In genomic region chr9:32782476-32783167, GRCh38 we compare ENCODE assay signal across 18 cellular contexts. TPM values are rescaled to one million over a fixed set of nuclear protein-coding genes. Genes with fewer than 3 reads are reported as not detected.
DNase-seq lines count a peak whose midpoint lies in the region; ATAC-seq, FAIRE-seq and TF ChIP-seq lines count a peak whose summit lies in the region.
"Had no signal": no experiment of that assay in that cellular context is flagged by ENCODE, and none has a peak within 500 bp of the region (broad histone marks: within the 10 kb centered on the region; RNA-seq: fewer than 3 reads in every experiment).

No MANE protein-coding gene starts in this region.

- H4K8ac ChIP-seq in H9 (replicated peaks; ENCODE audit: insufficient read length, low read depth, low read length) (no peak overlapping the region), H1 (ENCODE audit: extremely low read depth, insufficient read depth, low read length) (peak overlapping the region; percentile 63; the same call in 1 of the 2 replicates)

- no peak overlapping the region for H2AFZ ChIP-seq in H9 (ENCODE audit: low read length)
- peak overlapping the region; percentile 65 for H2AFZ ChIP-seq in H1 (ENCODE audit: low read length)

- H3K4me3 ChIP-seq in A673 (ENCODE audit: low read depth, low read length, poor library complexity, severe bottlenecking) (peak overlapping the region; percentile 27), H1 (ENCODE audit: extremely low read depth in 1 of 4, insufficient read depth in 2 of 4, low read depth in 3 of 4, low read length in 4 of 4) (peak overlapping the region; percentile 41 to 78 (median 64))
- H3K4me3 ChIP-seq: BLaER1 had no signal

- H3K4ac ChIP-seq in H9 (ENCODE audit: low read depth, low read length) = no peak overlapping the region
- H3K4ac ChIP-seq in H1 (replicated peaks; ENCODE audit: insufficient read length, low read depth, low read length) = no peak overlapping the region

- no peak overlapping the region for H3K18ac ChIP-seq in H9 (ENCODE audit: insufficient read length, low read depth, low read length)
- no peak overlapping the region for H3K18ac ChIP-seq in H1 (ENCODE audit: extremely low read depth, low read length)

- BruUV-seq in A673 (replicated peaks; lab: Mats Ljungman, UMichigan) = no TSS peak

- no peaks in the 10 kb centered on the region for H3K79me2 ChIP-seq in H9 (ENCODE audit: insufficient read depth, low read length)
- H3K79me2 ChIP-seq in H1 (ENCODE audit: control insufficient read depth in 1 of 2, insufficient read depth in 2 of 2, low read length in 2 of 2) = no peaks in the 10 kb centered on the region

- H3K9ac ChIP-seq in H9 (ENCODE audit: extremely low read depth, insufficient read length, low read length) (no peak overlapping the region), H1 (replicated peaks in 1 of 4; ENCODE audit: extremely low read depth in 1 of 4, low read depth in 3 of 4, low read length in 3 of 4) (no peak overlapping the region)
- H3K9ac ChIP-seq: BLaER1 had no signal

- POLR2A ChIA-PET in A673 (lab: Charles Lee; ENCODE audit: low non-redundant PET) = no interaction called here
- POLR2A ChIA-PET in H1 (lab: Charles Lee; ENCODE audit: partially characterized antibody) = interaction anchor here (1.0 to 1.1 kb wide), 2 partner anchors 219 to 242 kb away, joined by 3 to 4 read pairs; partner anchors contain the start of genes APTX and DNAJA1

- no peaks in the 10 kb centered on the region for H3K4me1 ChIP-seq in A673 (ENCODE audit: insufficient read depth, low read length, poor library complexity, severe bottlenecking)
- H3K4me1 ChIP-seq in H9 (ENCODE audit: insufficient read depth, low read length) = no peaks in the 10 kb centered on the region
- H3K4me1 ChIP-seq in H1 (replicated peaks in 1 of 4; ENCODE audit: control insufficient read depth in 3 of 4, insufficient read depth in 4 of 4, low read length in 3 of 4) = peaks cover 0 to 5% (median 2%) of the 10 kb centered on the region in 4 experiments; a peak in 4 of 7 replicates
- H3K4me1 ChIP-seq: BLaER1 had no signal

- intact Hi-C loops in A673 (cut with micrococcal nuclease; ENCODE audit: unreplicated experiment) = no loop called here

- H4K20me1 ChIP-seq in H9 (ENCODE audit: control insufficient read depth, insufficient read depth, insufficient read length) (no peaks in the 10 kb centered on the region), H1 (replicated peaks in 1 of 2; ENCODE audit: control insufficient read depth in 1 of 2, insufficient read depth in 2 of 2, low read length in 2 of 2) (no peaks in the 10 kb centered on the region)
- H4K20me1 ChIP-seq: BLaER1 had no signal

- no peak overlapping the region for H3K23ac ChIP-seq in H9 (ENCODE audit: insufficient read length, low read depth, low read length)
- no peak overlapping the region for H3K23ac ChIP-seq in H1 (ENCODE audit: insufficient read length)

- ATAC-seq in HG02870 (IDR thresholded peaks at IDR 0.05; ENCODE audit: unreplicated experiment) = no peak
- ATAC-seq: activated T-cell treated with anti-CD3 and anti-CD28 coated beads, Interleukin-2, amount 50 U/mL, for 4 hours had no signal

- H3K56ac ChIP-seq in H9 (ENCODE audit: insufficient read length, low read depth, low read length) (no peak overlapping the region), H1 (replicated peaks; ENCODE audit: insufficient read length, low read depth, low read length) (no peak overlapping the region)

- H2BK5ac ChIP-seq in H9 (ENCODE audit: insufficient read length, low read length) (no peak overlapping the region), H1 (ENCODE audit: low read depth, low read length) (no peak overlapping the region)

- no peak overlapping the region for H4K91ac ChIP-seq in H9 (ENCODE audit: insufficient read length, low read depth, low read length)
- H4K91ac ChIP-seq in H1 (replicated peaks; ENCODE audit: insufficient read length, low read length) = no peak overlapping the region

- H2BK12ac ChIP-seq in H9 (ENCODE audit: insufficient read length, low read depth, low read length) = no peak overlapping the region
- no peak overlapping the region; the same call in 1 of the 2 replicates for H2BK12ac ChIP-seq in H1 (ENCODE audit: low read depth, low read length)

- no peak overlapping the region for H3K27ac ChIP-seq in A673 (ENCODE audit: low read depth, low read length, poor library complexity, severe bottlenecking)
- H3K27ac ChIP-seq in H9 (ENCODE audit: insufficient read length, low read depth, low read length) = no peak overlapping the region
- H3K27ac ChIP-seq in H1 (ENCODE audit: low read depth, low read length) = no peak overlapping the region
- H3K27ac ChIP-seq: BLaER1, brain microvascular endothelial cell, heart right ventricle had no signal

- H3K36me3 Mint-ChIP-seq in H9 (ENCODE audit: insufficient read depth in 1 of 3, low read depth in 3 of 3) (no peaks in the 10 kb centered on the region; a peak in 1 of 7 replicates), neural crest cell (ENCODE audit: low read depth) (no peaks in the 10 kb centered on the region)

- no peak for TF ChIP-seq POLR2A in H1 (IDR thresholded peaks at IDR 0.05; ENCODE audit: control extremely low read depth in 1 of 2, low read depth in 2 of 2, low read length in 2 of 2)

- no peak for TF ChIP-seq RAD21 in H1 (IDR thresholded peaks at IDR 0.05 in 1 of 2, conservative IDR thresholded peaks at IDR 0.05 in 1 of 2; ENCODE audit: low read depth in 2 of 2, low read length in 2 of 2)

- H2BK20ac ChIP-seq in H9 (ENCODE audit: low read depth, low read length, poor library complexity, severe bottlenecking) = no peak overlapping the region
- H2BK20ac ChIP-seq in H1 (ENCODE audit: low read length) = no peak overlapping the region

- H3K4me2 ChIP-seq in H9 (ENCODE audit: insufficient read depth, insufficient read length, low read length) (peak overlapping the region; percentile 64), H1 (ENCODE audit: insufficient read depth in 1 of 2, low read depth in 2 of 2, low read length in 2 of 2) (peak overlapping the region; percentile 68 to 77)
- H3K4me2 ChIP-seq: BLaER1 had no signal

- H3K4me1 Mint-ChIP-seq in H9 = peaks cover 6 to 8% of the 10 kb centered on the region in 2 experiments
- peaks cover 5% of the 10 kb centered on the region for H3K4me1 Mint-ChIP-seq in neural crest cell

- H3K27ac Mint-ChIP-seq in H9 = no peak overlapping the region
- H3K27ac Mint-ChIP-seq in neural crest cell (ENCODE audit: unreplicated experiment) = no peak overlapping the region
- H3K27ac Mint-ChIP-seq: stimulated activated naive CD8-positive, alpha-beta T cell treated with anti-CD3 and anti-CD28 coated beads, Interleukin-15, Interleukin-2, amounts not matched to agents 100 ng/mL and 50 ng/mL, for 24 hours had no signal

- H3K4me3 Mint-ChIP-seq in H9 (peak overlapping the region; percentile 75 to 79), neural crest cell (peak overlapping the region; percentile 81)
- H3K4me3 Mint-ChIP-seq: activated T-cell treated with anti-CD3 and anti-CD28 coated beads, Interleukin-2, amount 50 U/mL, for 4 hours; stimulated activated naive CD8-positive, alpha-beta T cell treated with anti-CD3 and anti-CD28 coated beads, Interleukin-15, Interleukin-2, amounts not matched to agents 100 ng/mL and 50 ng/mL, for 24 hours had no signal

- TF ChIP-seq CTCF in A673 (conservative IDR thresholded peaks at IDR 0.05; ENCODE audit: low read depth, low read length) (no peak), H9 (conservative IDR thresholded peaks at IDR 0.05) (no peak), H1 (IDR thresholded peaks at IDR 0.05; ENCODE audit: control extremely low read depth in 1 of 3, insufficient read depth in 1 of 3, low read depth in 1 of 3, low read length in 3 of 3) (no peak), neural crest cell (conservative IDR thresholded peaks at IDR 0.05) (no peak)

- H2AK5ac ChIP-seq in H9 (ENCODE audit: insufficient read length, low read length) (no peak overlapping the region), H1 (ENCODE audit: low read depth, low read length) (no peak overlapping the region)

- FAIRE-seq in H1 (lab: Jason Lieb, UNC) = no peak

- H3K27me3 ChIP-seq in A673 (replicated peaks; ENCODE audit: insufficient read depth, low read depth, low read length, poor library complexity) = peaks cover 99% of the 10 kb centered on the region
- peaks cover 16% of the 10 kb centered on the region; the same call in 1 of the 2 replicates for H3K27me3 ChIP-seq in H9 (ENCODE audit: insufficient read depth, low read length)
- H3K27me3 ChIP-seq in H1 (replicated peaks in 1 of 4; ENCODE audit: control insufficient read depth in 3 of 4, extremely low read depth in 1 of 4, insufficient read depth in 3 of 4, low read length in 3 of 4) = peaks cover 7 to 40% (median 29%) of the 10 kb centered on the region in 4 experiments
- H3K27me3 ChIP-seq: BLaER1 had no signal

- H2BK120ac ChIP-seq in H9 (ENCODE audit: low read depth, low read length, poor library complexity, severe bottlenecking) (no peak overlapping the region), H1 (replicated peaks; ENCODE audit: low read depth, low read length) (no peak overlapping the region)

- CTCF ChIA-PET in A673 (lab: Charles Lee) = no interaction called here
- CTCF ChIA-PET in H1 (lab: Charles Lee; ENCODE audit: partially characterized antibody) = interaction anchor here (0.9 to 2.8 kb wide), 7 partner anchors 22 to 216 kb away, joined by 3 to 10 read pairs (median 3); no protein-coding TSS in a partner anchor

- peaks cover 0 to 6% of the 10 kb centered on the region in 2 experiments; a peak in 2 of 5 replicates for H3K9me3 Mint-ChIP-seq in H9
- H3K9me3 Mint-ChIP-seq in neural crest cell = no peaks in the 10 kb centered on the region

- H3K14ac ChIP-seq in H9 (ENCODE audit: insufficient read depth, low read length) (no peak overlapping the region), H1 (ENCODE audit: insufficient read length) (no peak overlapping the region)

- H3K9me3 ChIP-seq in A673 (ENCODE audit: low read depth, low read length, poor library complexity, severe bottlenecking) = no peaks in the 10 kb centered on the region
- H3K9me3 ChIP-seq in H9 (ENCODE audit: control insufficient read depth, low read depth, low read length) = no peaks in the 10 kb centered on the region
- no peaks in the 10 kb centered on the region for H3K9me3 ChIP-seq in H1 (ENCODE audit: insufficient read depth in 2 of 2, low read depth in 1 of 2, low read length in 1 of 2)
- H3K9me3 ChIP-seq: heart right ventricle had no signal

- H3K79me1 ChIP-seq in H9 (ENCODE audit: insufficient read depth, low read depth, low read length, poor library complexity, severe bottlenecking) (no peaks in the 10 kb centered on the region), H1 (ENCODE audit: low read depth, low read length) (no peaks in the 10 kb centered on the region)

- no peak for TF ChIP-seq EP300 in H1 (IDR thresholded peaks at IDR 0.05; ENCODE audit: borderline replicate concordance in 1 of 2, low read depth in 2 of 2, low read length in 2 of 2)

- no CpG with 5 or more reads among the region's 45 CpGs for WGBS in H9 (ENCODE audit: extremely low coverage, insufficient read length, low lambda C conversion rate)
- 4% methylated on average over 28 of the region's 45 CpGs; no CpG with 5 or more reads in 1 of the 2 experiments for WGBS in H1 (ENCODE audit: extremely low coverage in 1 of 2, insufficient coverage in 1 of 2, insufficient read length in 1 of 2, insufficient replicate concordance in 2 of 2, low coverage in 1 of 2, low lambda C conversion rate in 2 of 2, missing lambda C conversion rate in 1 of 2), 2 experiments

- H3K23me2 ChIP-seq in H9 (ENCODE audit: insufficient read length, low read depth, low read length, poor library complexity, severe bottlenecking) = peaks cover 17% of the 10 kb centered on the region
- peaks cover 11% of the 10 kb centered on the region; the same call in 1 of the 2 replicates for H3K23me2 ChIP-seq in H1 (ENCODE audit: low read depth, low read length)

- H3K36me3 ChIP-seq in A673 (ENCODE audit: insufficient read depth, low read length, poor library complexity, severe bottlenecking) (no peaks in the 10 kb centered on the region), H1 (ENCODE audit: control insufficient read depth in 2 of 4, insufficient read depth in 4 of 4, low read length in 3 of 4) (no peaks in the 10 kb centered on the region)
- H3K36me3 ChIP-seq: BLaER1, brain microvascular endothelial cell, heart right ventricle had no signal

- H3T11ph ChIP-seq in H9 (ENCODE audit: low read length) = no peak overlapping the region

- no peak overlapping the region for H4K5ac ChIP-seq in H9 (ENCODE audit: insufficient read length, low read depth, low read length)
- no peak overlapping the region for H4K5ac ChIP-seq in H1 (ENCODE audit: insufficient read length, low read depth, low read length)

- H3K27me3 Mint-ChIP-seq in H9 (ENCODE audit: low read depth) = peaks cover 95% of the 10 kb centered on the region
- peaks cover 95% of the 10 kb centered on the region for H3K27me3 Mint-ChIP-seq in neural crest cell (ENCODE audit: low read depth)

- DNase-seq in A673 (ENCODE audit: low spot score) (no peak), H9 (peak; percentile 44), H1 (ENCODE audit: low read depth in 1 of 2, low spot score in 2 of 2) (peak in 1 of 2 experiments; percentile 78), neural crest cell (ENCODE audit: low read depth, low spot score) (peak; percentile 5), NCI-H82 treated with DMSO at 0.1 percent for 48 hours (lab: John Stamatoyannopoulos, UW; ENCODE audit: unreplicated experiment) (no peak)
- no peak for DNase-seq in central memory CD4-positive, alpha-beta T cell
- no peak for DNase-seq in stimulated activated CD8-positive, alpha-beta memory T cell treated with anti-CD3 and anti-CD28 coated beads, Interleukin-4, amount 100 ng/mL, for 48 hours
- DNase-seq: activated CD4-positive, alpha-beta T cell treated with anti-CD3 and anti-CD28 coated beads for 4 hours; activated T-cell treated with anti-CD3 and anti-CD28 coated beads, Interleukin-2, amount 50 U/mL, for 4 hours; brain microvascular endothelial cell; heart right ventricle; stimulated activated CD4-positive, alpha-beta T cell treated with anti-CD3 and anti-CD28 coated beads, Interleukin-4, amount 100 ng/mL, for 1 hour had no signal

- H2BK15ac ChIP-seq in H9 (ENCODE audit: low read depth, low read length) (no peak overlapping the region), H1 (ENCODE audit: low read length) (0 out of 2 replicates have a peak overlapping the region, but pooled peaks have one; percentile 37)

RNA-seq across cellular contexts. Expression of gene TMEM215, which starts 0.7 kb away (rescaled TPM):
- total RNA-seq in A673 (2021) = not detected in 2 replicates
- total RNA-seq in H9 (2021) = 0.28 and 0.33 TPM in 2 replicates
- total RNA-seq in H1 (2021; fragmentation: NEBNext Ultra II Directional; extraction: Animal tissue kit (Norgen Biotek cat#: 25700)) = 0.36 and 0.67 TPM in 2 replicates
- 0.27 and 0.33 TPM in 2 replicates for polyA plus RNA-seq in H1 (2011; rRNA removed)
- polyA plus RNA-seq in H1 (2011; cell fraction: cytosol; rRNA removed) = 0.27 TPM
- 0.53 TPM for polyA plus RNA-seq in H1 (2011; cell fraction: nucleus; rRNA removed)
- polyA plus RNA-seq in H1 (2012, experiment 1 of 2) = 0.31 to 0.51 TPM (median 0.38 TPM) in 4 replicates
- polyA plus RNA-seq in H1 (2012, experiment 2 of 2) = 0.10 TPM
- polyA plus RNA-seq in H1 (2013, experiment 1 of 2) = 0.41 TPM
- polyA plus RNA-seq in H1 (2013, experiment 2 of 2) = 0.42 TPM
- polyA minus RNA-seq in H1 (2011; rRNA and poly(A)+ RNA removed) = 0.39 and 0.76 TPM in 2 replicates
- polyA minus RNA-seq in H1 (2011; cell fraction: cytosol; rRNA and poly(A)+ RNA removed) = 0.29 TPM
- polyA minus RNA-seq in H1 (2011; cell fraction: nucleus; rRNA and poly(A)+ RNA removed) = 0.80 TPM
- 0.57 and 0.72 TPM in 2 replicates for total RNA-seq in neural crest cell
- total RNA-seq: activated T-cell treated with anti-CD3 and anti-CD28 coated beads, Interleukin-2, amount 50 U/mL, for 4 hours; heart right ventricle; M059J; mesenteric fat pad; T-helper 1 cell treated with Interleukin-12 subunit alpha and Interleukin-12 subunit beta and Interleukin-4 antibody, amounts not matched to agents 30 ng/mL and 1 ng/mL, for 36 hours had no signal
- polyA plus RNA-seq: heart right ventricle had no signal

Comparison
In these comparisons a context has a peak if more than half of its experiments do, and no peak if none do; other contexts are left out.
1. DNase-seq: peak in H9 (single experiment) and neural crest cell (single experiment); none in A673 (single experiment), central memory CD4-positive, alpha-beta T cell (single experiment), stimulated activated CD8-positive, alpha-beta memory T cell treated with anti-CD3 and anti-CD28 coated beads, Interleukin-4, amount 100 ng/mL, for 48 hours (single experiment) and NCI-H82 treated with DMSO at 0.1 percent for 48 hours (single experiment).